ENCODE assay signal across 9 cellular contexts in genomic region chr1:6235302-6235680, GRCh38. TPM values are rescaled to one million over a fixed set of nuclear protein-coding genes. Genes with fewer than 3 reads are reported as not detected.
DNase-seq lines count a peak whose midpoint lies in the region; ATAC-seq, FAIRE-seq and TF ChIP-seq lines count a peak whose summit lies in the region.
"Had no signal": no experiment of that assay in that cellular context is flagged by ENCODE, and none has a peak within 500 bp of the region (broad histone marks: within the 10 kb centered on the region; RNA-seq: fewer than 3 reads in every experiment).

No MANE protein-coding gene starts in this region.

- peaks cover 5% of the 10 kb centered on the region; the same call in 1 of the 2 replicates for H3K4me1 ChIP-seq in GM12878 (ENCODE audit: control insufficient read depth, insufficient read depth, low read length)

- BruUV-seq in GM12878 (replicated peaks; lab: Mats Ljungman, UMichigan), result no TSS peak

- in situ Hi-C loops in GM12878 (cut with MboI), result no loop called here

- peaks cover 11% of the 10 kb centered on the region for H3K27me3 Mint-ChIP-seq in activated CD4-positive, alpha-beta T cell treated with anti-CD3 and anti-CD28 coated beads for 36 hours
- H3K27me3 Mint-ChIP-seq in memory B cell (peaks cover 6% of the 10 kb centered on the region), type B pancreatic cell (peaks cover 28% of the 10 kb centered on the region)

- peak overlapping the region; percentile 73 for H3K27ac ChIP-seq in GM12878 (ENCODE audit: control insufficient read depth, insufficient read depth)

- POLR2A ChIA-PET in activated CD4-positive, alpha-beta T cell treated with anti-CD3 and anti-CD28 coated beads for 36 hours (lab: Charles Lee), result interaction anchor here (0.6 kb wide), 2 partner anchors 27 to 29 kb away, joined by 3 to 4 read pairs; no protein-coding TSS in a partner anchor
- POLR2A ChIA-PET in GM12878 (lab: Charles Lee), result interaction anchor here (1.0 to 2.0 kb wide), 3 partner anchors 11 to 159 kb away, joined by 3 to 10 read pairs (median 4); partner anchors contain the start of genes ACOT7 and RNF207
- POLR2A ChIA-PET in HEK293T (lab: Yijun Ruan, JAX), result interaction anchor here (0.8 to 2.6 kb wide), 10 partner anchors 10 to 88 kb away, joined by 3 to 39 read pairs (median 4); partner anchors contain the start of genes HES3 and RNF207

- RAD21 ChIA-PET in GM12878 (lab: Charles Lee; ENCODE audit: unreplicated experiment), result interaction anchor here (0.8 to 2.0 kb wide), 3 partner anchors 11 to 159 kb away, joined by 3 to 10 read pairs (median 3); partner anchors contain the start of genes ACOT7 and RNF207

- H4K20me1 ChIP-seq in GM12878 (ENCODE audit: control insufficient read depth, insufficient read depth), result no peaks in the 10 kb centered on the region

- no peak for TF ChIP-seq RAD21 in GM12878 (IDR thresholded peaks at IDR 0.05; ENCODE audit: insufficient read depth, low read depth, low read length)

- H3K4me2 ChIP-seq in GM12878 (ENCODE audit: control insufficient read depth, insufficient read depth), result peak overlapping the region; percentile 56

- under 1% methylated on average over 30 of the region's 31 CpGs for WGBS in GM12878 (ENCODE audit: insufficient coverage, insufficient replicate concordance, low lambda C conversion rate, missing lambda C conversion rate)

- H3K36me3 ChIP-seq in GM12878 (ENCODE audit: control insufficient read depth in 2 of 2, insufficient read depth in 2 of 2, low read length in 1 of 2), result peaks cover 0 to 15% of the 10 kb centered on the region in 2 experiments; a peak in 3 of 4 replicates

- H3K27me3 ChIP-seq in GM12878 (replicated peaks in 1 of 2; ENCODE audit: control insufficient read depth in 2 of 2, insufficient read depth in 2 of 2, low read length in 1 of 2), result peaks cover 0 to 5% of the 10 kb centered on the region in 2 experiments; a peak in 2 of 4 replicates

- H3K4me3 ChIP-seq in GM12878, result peak overlapping the region; percentile 91

- peak overlapping the region; percentile 47 for H2AFZ ChIP-seq in GM12878 (ENCODE audit: control insufficient read depth, low read depth, low read length)

- SMC1A ChIA-PET in GM12878 (lab: Charles Lee; ENCODE audit: uncharacterized antibody, unreplicated experiment), result interaction anchor here (0.7 to 1.0 kb wide), 2 partner anchors 25 to 124 kb away, joined by 3 read pairs; no protein-coding TSS in a partner anchor

- CTCF ChIA-PET in activated CD4-positive, alpha-beta T cell treated with anti-CD3 and anti-CD28 coated beads for 36 hours (lab: Charles Lee), result interaction anchor here (1.0 to 2.4 kb wide), 3 partner anchors 9 to 29 kb away, joined by 3 to 12 read pairs (median 5); partner anchors contain the start of gene RNF207
- CTCF ChIA-PET in GM12878 (lab: Yijun Ruan, JAX) (interaction anchor here (0.8 to 3.8 kb wide), 4 partner anchors 12 to 202 kb away, joined by 3 to 16 read pairs (median 4); no protein-coding TSS in a partner anchor), HEK293T (lab: Yijun Ruan, JAX) (interaction anchor here (1.1 kb wide), 3 partner anchors 10 to 50 kb away, joined by 3 to 6 read pairs (median 5); no protein-coding TSS in a partner anchor)

- H3K27ac Mint-ChIP-seq in activated CD4-positive, alpha-beta T cell treated with anti-CD3 and anti-CD28 coated beads for 36 hours, result peak overlapping the region; percentile 78
- H3K27ac Mint-ChIP-seq in memory B cell, result peak overlapping the region; percentile 81
- H3K27ac Mint-ChIP-seq in type B pancreatic cell, result peak overlapping the region; percentile 62

- TF ChIP-seq EP300 in GM12878 (IDR thresholded peaks at IDR 0.05; ENCODE audit: borderline replicate concordance in 1 of 2, control insufficient read depth in 1 of 2, low read depth in 2 of 2, low read length in 2 of 2), result no peak

- H3K9me3 Mint-ChIP-seq in activated CD4-positive, alpha-beta T cell treated with anti-CD3 and anti-CD28 coated beads for 36 hours (ENCODE audit: low read depth), result no peaks in the 10 kb centered on the region
- H3K9me3 Mint-ChIP-seq in memory B cell (no peaks in the 10 kb centered on the region), type B pancreatic cell (no peaks in the 10 kb centered on the region)

- TF ChIP-seq CTCF in GM12878 (IDR thresholded peaks at IDR 0.05 in 2 of 3, conservative IDR thresholded peaks at IDR 0.05 in 1 of 3; ENCODE audit: control insufficient read depth in 2 of 3, extremely low read depth in 1 of 3, insufficient read depth in 1 of 3, low read depth in 3 of 3, low read length in 3 of 3) (no peak), type B pancreatic cell (conservative IDR thresholded peaks at IDR 0.05) (no peak)

- FAIRE-seq in GM12878 (lab: Jason Lieb, UNC) (no peak), HTR-8/SVneo (lab: Jason Lieb, UNC) (no peak)

- peak; percentile 7 for ATAC-seq in activated CD4-positive, alpha-beta T cell treated with anti-CD3 and anti-CD28 coated beads for 36 hours
- peak; percentile 9 for ATAC-seq in HG03558 (IDR thresholded peaks at IDR 0.05; ENCODE audit: extremely low read depth, unreplicated experiment)
- peak; percentile 36 for ATAC-seq in GM12878
- ATAC-seq in memory B cell (ENCODE audit: low read depth), result peak; percentile 13

- peaks cover 17% of the 10 kb centered on the region for H3K79me2 ChIP-seq in GM12878 (ENCODE audit: control insufficient read depth, insufficient read depth, low read length)

- H3K9ac ChIP-seq in GM12878 (ENCODE audit: control insufficient read depth, insufficient read depth, low read length), result peak overlapping the region; percentile 94

- H3K9me3 ChIP-seq in GM12878 (replicated peaks; ENCODE audit: control insufficient read depth, insufficient read depth, low read length), result no peaks in the 10 kb centered on the region

- no peak for DNase-seq in activated CD4-positive, alpha-beta T cell treated with anti-CD3 and anti-CD28 coated beads for 36 hours
- no peak for DNase-seq in activated CD4-positive, alpha-beta T cell treated with anti-CD3 and anti-CD28 coated beads for 1 hour
- DNase-seq in GM12878 (ENCODE audit: low read depth, low spot score), result no peak
- no peak for DNase-seq in memory B cell (ENCODE audit: low spot score in 2 of 2)
- DNase-seq in type B pancreatic cell (ENCODE audit: extremely low spot score, unreplicated experiment), result no peak
- DNase-seq in HTR-8/SVneo (ENCODE audit: insufficient read length, low spot score), result no peak
- no peak for DNase-seq in HEK293T (ENCODE audit: extremely low spot score)

- peak overlapping the region; percentile 88 for H3K4me3 Mint-ChIP-seq in activated CD4-positive, alpha-beta T cell treated with anti-CD3 and anti-CD28 coated beads for 36 hours
- peak overlapping the region; percentile 92 for H3K4me3 Mint-ChIP-seq in memory B cell
- peak overlapping the region; percentile 90 for H3K4me3 Mint-ChIP-seq in type B pancreatic cell

- H3K4me1 Mint-ChIP-seq in activated CD4-positive, alpha-beta T cell treated with anti-CD3 and anti-CD28 coated beads for 36 hours, result peaks cover 12% of the 10 kb centered on the region
- peaks cover 3% of the 10 kb centered on the region for H3K4me1 Mint-ChIP-seq in memory B cell
- H3K4me1 Mint-ChIP-seq in type B pancreatic cell (ENCODE audit: unreplicated experiment), result peaks cover 11% of the 10 kb centered on the region

- H3K36me3 Mint-ChIP-seq in activated CD4-positive, alpha-beta T cell treated with anti-CD3 and anti-CD28 coated beads for 36 hours (ENCODE audit: low read depth), result peaks cover 29% of the 10 kb centered on the region
- H3K36me3 Mint-ChIP-seq in memory B cell (peaks cover 10% of the 10 kb centered on the region), type B pancreatic cell (peaks cover 4% of the 10 kb centered on the region)

- intact Hi-C loops in activated CD4-positive, alpha-beta T cell treated with anti-CD3 and anti-CD28 coated beads for 36 hours (cut with DNase I, micrococcal nuclease), result loop anchor here (1.0 to 10.0 kb wide), 7 partner anchors 29 to 727 kb away; partner anchors contain the start of genes CAMTA1 (in 1 of the 2), KLHL21 (in 1 of the 2), RNF207 (in 1 of the 2) and RPL22 (in 1 of the 2)
- intact Hi-C loops in GM12878 (cut with micrococcal nuclease; ENCODE audit: unreplicated experiment), result no loop called here

- TF ChIP-seq POLR2A in GM12878 (IDR thresholded peaks at IDR 0.05; ENCODE audit: low read depth, low read length), result no peak

RNA-seq across cellular contexts. Expression of gene ICMT, which starts 0.5 kb away (rescaled TPM):
- total RNA-seq in activated CD4-positive, alpha-beta T cell treated with anti-CD3 and anti-CD28 coated beads for 36 hours, result 10 to 100 TPM; 31.9 to 35.4 TPM
- 11.9 and 13.4 TPM in 2 replicates for total RNA-seq in GM12878 (2013; cell fraction: nucleolus; rRNA removed)
- total RNA-seq in GM12878 (2014; rRNA removed) (50.8 and 52.2 TPM in 2 replicates), GM12878 (2014; rRNA removed; fragmentation: Illumina TruSeq; extraction: Trizol) (33.9 and 37.4 TPM in 2 replicates), GM12878 (2021) (48.3 and 50.4 TPM in 2 replicates), type B pancreatic cell (ENCODE audit: low replicate concordance) (56.6 and 63.5 TPM in 2 replicates)
- 23.4 TPM for polyA plus RNA-seq in GM12878 (2011; ENCODE audit: low read depth)
- polyA plus RNA-seq in GM12878 (2011; rRNA removed) (31.1 and 31.7 TPM in 2 replicates), GM12878 (2014; fragmentation: Illumina TruSeq; extraction: Trizol) (31.2 and 39.4 TPM in 2 replicates), GM12878 (2014; fragmentation: Nextera tagmentation; extraction: Ambion mirVana) (1 to 10 TPM; 3.8 to 5.5 TPM), GM12878 (2014; rRNA removed) (43.2 and 45.4 TPM in 2 replicates), GM12878 (2016; fragmentation: Nextera tagmentation; extraction: Ambion mirVana) (10 to 100 TPM; 50.3 to 55.7 TPM)
- 28.3 and 31.8 TPM in 2 replicates for polyA plus RNA-seq in GM12878 (2011; cell fraction: cytosol; rRNA removed)
- polyA plus RNA-seq in GM12878 (2011; cell fraction: nucleus; rRNA removed), result 12.1 and 15.0 TPM in 2 replicates
- 16.8 and 18.8 TPM in 2 replicates for polyA plus RNA-seq in GM12878 (2012)
- 30.7 and 36.5 TPM in 2 replicates for polyA minus RNA-seq in GM12878 (2011; rRNA and poly(A)+ RNA removed)
- 13.4 and 17.8 TPM in 2 replicates for polyA minus RNA-seq in GM12878 (2011; cell fraction: cytosol; rRNA and poly(A)+ RNA removed)
- polyA minus RNA-seq in GM12878 (2011; cell fraction: nucleus; rRNA and poly(A)+ RNA removed), result 5.3 and 12.0 TPM in 2 replicates

RNA-seq across cellular contexts. Expression of gene HES3, which starts 8.7 kb away (rescaled TPM):
- not detected for total RNA-seq in activated CD4-positive, alpha-beta T cell treated with anti-CD3 and anti-CD28 coated beads for 36 hours
- not detected in 2 replicates for total RNA-seq in GM12878 (2013; cell fraction: nucleolus; rRNA removed)
- total RNA-seq in GM12878 (2014; rRNA removed) (not detected in 2 replicates), GM12878 (2014; rRNA removed; fragmentation: Illumina TruSeq; extraction: Trizol) (not detected in 2 replicates), GM12878 (2021) (not detected in 2 replicates), type B pancreatic cell (ENCODE audit: low replicate concordance) (not detected in 2 replicates)
- polyA plus RNA-seq in GM12878 (2011; ENCODE audit: low read depth), result not detected
- polyA plus RNA-seq in GM12878 (2011; rRNA removed) (not detected in 2 replicates), GM12878 (2014; fragmentation: Illumina TruSeq; extraction: Trizol) (not detected in 2 replicates), GM12878 (2014; fragmentation: Nextera tagmentation; extraction: Ambion mirVana) (not detected), GM12878 (2014; rRNA removed) (not detected in 2 replicates), GM12878 (2016; fragmentation: Nextera tagmentation; extraction: Ambion mirVana) (not detected)
- polyA plus RNA-seq in GM12878 (2011; cell fraction: cytosol; rRNA removed), result not detected in 2 replicates
- polyA plus RNA-seq in GM12878 (2011; cell fraction: nucleus; rRNA removed), result not detected in 2 replicates
- not detected in 2 replicates for polyA plus RNA-seq in GM12878 (2012)
- polyA minus RNA-seq in GM12878 (2011; rRNA and poly(A)+ RNA removed), result not detected in 2 replicates
- not detected in 2 replicates for polyA minus RNA-seq in GM12878 (2011; cell fraction: cytosol; rRNA and poly(A)+ RNA removed)
- polyA minus RNA-seq in GM12878 (2011; cell fraction: nucleus; rRNA and poly(A)+ RNA removed), result not detected in 2 replicates
- total RNA-seq: dermis microvascular lymphatic vessel endothelial cell had no signal

RNA-seq across cellular contexts. Expression of gene GPR153, which starts 25.6 kb away (rescaled TPM):
- total RNA-seq in activated CD4-positive, alpha-beta T cell treated with anti-CD3 and anti-CD28 coated beads for 36 hours, result under 1 TPM; 0.16 to 0.25 TPM
- total RNA-seq in GM12878 (2013; cell fraction: nucleolus; rRNA removed), result 16.3 and 18.1 TPM in 2 replicates
- 1.1 and 1.6 TPM in 2 replicates for total RNA-seq in GM12878 (2014; rRNA removed)
- total RNA-seq in GM12878 (2014; rRNA removed; fragmentation: Illumina TruSeq; extraction: Trizol), result 0.45 and 0.74 TPM in 2 replicates
- total RNA-seq in GM12878 (2021), result 2.2 and 2.4 TPM in 2 replicates
- polyA plus RNA-seq in GM12878 (2011; ENCODE audit: low read depth), result 0.71 TPM
- 0.33 and 0.92 TPM in 2 replicates for polyA plus RNA-seq in GM12878 (2011; rRNA removed)
- polyA plus RNA-seq in GM12878 (2011; cell fraction: cytosol; rRNA removed), result 1.7 and 2.6 TPM in 2 replicates
- 3.9 and 4.2 TPM in 2 replicates for polyA plus RNA-seq in GM12878 (2011; cell fraction: nucleus; rRNA removed)
- 2.1 and 2.9 TPM in 2 replicates for polyA plus RNA-seq in GM12878 (2012)
- polyA plus RNA-seq in GM12878 (2014; fragmentation: Illumina TruSeq; extraction: Trizol), result 0.29 and 0.63 TPM in 2 replicates
- polyA plus RNA-seq in GM12878 (2014; fragmentation: Nextera tagmentation; extraction: Ambion mirVana), result under 1 TPM; 0.05 to 0.11 TPM
- polyA plus RNA-seq in GM12878 (2014; rRNA removed), result 1.3 and 1.5 TPM in 2 replicates
- polyA plus RNA-seq in GM12878 (2016; fragmentation: Nextera tagmentation; extraction: Ambion mirVana), result under 1 TPM; 0.04 to 0.05 TPM
- polyA minus RNA-seq in GM12878 (2011; rRNA and poly(A)+ RNA removed), result 1.7 and 3.0 TPM in 2 replicates
- 1.1 TPM in 2 replicates for polyA minus RNA-seq in GM12878 (2011; cell fraction: cytosol; rRNA and poly(A)+ RNA removed)
- polyA minus RNA-seq in GM12878 (2011; cell fraction: nucleus; rRNA and poly(A)+ RNA removed), result 1.7 and 2.1 TPM in 2 replicates
- total RNA-seq in type B pancreatic cell (ENCODE audit: low replicate concordance), result 6.1 and 8.5 TPM in 2 replicates

RNA-seq across cellular contexts. Expression of gene RNF207, which starts 29.4 kb away (rescaled TPM):
- total RNA-seq in activated CD4-positive, alpha-beta T cell treated with anti-CD3 and anti-CD28 coated beads for 36 hours, result 10 to 100 TPM; 13.5 to 15.2 TPM
- total RNA-seq in GM12878 (2013; cell fraction: nucleolus; rRNA removed), result 499 and 514 TPM in 2 replicates
- total RNA-seq in GM12878 (2014; rRNA removed) (15.2 and 18.0 TPM in 2 replicates), GM12878 (2014; rRNA removed; fragmentation: Illumina TruSeq; extraction: Trizol) (7.8 and 8.9 TPM in 2 replicates), GM12878 (2021) (23.2 and 27.0 TPM in 2 replicates), type B pancreatic cell (ENCODE audit: low replicate concordance) (34.5 and 37.0 TPM in 2 replicates)
- polyA plus RNA-seq in GM12878 (2011; ENCODE audit: low read depth), result 5.4 TPM
- polyA plus RNA-seq in GM12878 (2011; rRNA removed) (17.2 and 36.4 TPM in 2 replicates), GM12878 (2014; fragmentation: Illumina TruSeq; extraction: Trizol) (9.4 and 13.3 TPM in 2 replicates), GM12878 (2014; fragmentation: Nextera tagmentation; extraction: Ambion mirVana) (1 to 10 TPM; 1.7 to 3.6 TPM), GM12878 (2014; rRNA removed) (33.4 and 43.5 TPM in 2 replicates), GM12878 (2016; fragmentation: Nextera tagmentation; extraction: Ambion mirVana) (10 to 100 TPM in 1 of 2 experiments, 1 to 10 TPM in 1; 8.6 to 12.8 TPM)
- polyA plus RNA-seq in GM12878 (2011; cell fraction: cytosol; rRNA removed), result 30.4 and 130 TPM in 2 replicates
- polyA plus RNA-seq in GM12878 (2011; cell fraction: nucleus; rRNA removed), result 329 and 490 TPM in 2 replicates
- 11.5 and 15.2 TPM in 2 replicates for polyA plus RNA-seq in GM12878 (2012)
- 28.8 and 34.0 TPM in 2 replicates for polyA minus RNA-seq in GM12878 (2011; rRNA and poly(A)+ RNA removed)
- polyA minus RNA-seq in GM12878 (2011; cell fraction: cytosol; rRNA and poly(A)+ RNA removed), result 8.2 and 12.4 TPM in 2 replicates
- 78.3 and 123 TPM in 2 replicates for polyA minus RNA-seq in GM12878 (2011; cell fraction: nucleus; rRNA and poly(A)+ RNA removed)

RNA-seq across cellular contexts. Expression of gene RPL22, which starts 35.9 kb away (rescaled TPM):
- total RNA-seq in activated CD4-positive, alpha-beta T cell treated with anti-CD3 and anti-CD28 coated beads for 36 hours, result 100 to 1,000 TPM; 392 to 475 TPM
- total RNA-seq in GM12878 (2013; cell fraction: nucleolus; rRNA removed), result 78.4 and 86.2 TPM in 2 replicates
- total RNA-seq in GM12878 (2014; rRNA removed), result 191 and 240 TPM in 2 replicates
- total RNA-seq in GM12878 (2014; rRNA removed; fragmentation: Illumina TruSeq; extraction: Trizol), result 435 and 466 TPM in 2 replicates
- total RNA-seq in GM12878 (2021), result 437 and 439 TPM in 2 replicates
- 586 TPM for polyA plus RNA-seq in GM12878 (2011; ENCODE audit: low read depth)
- 424 and 754 TPM in 2 replicates for polyA plus RNA-seq in GM12878 (2011; rRNA removed)
- 89.5 and 93.5 TPM in 2 replicates for polyA plus RNA-seq in GM12878 (2011; cell fraction: cytosol; rRNA removed)
- polyA plus RNA-seq in GM12878 (2011; cell fraction: nucleus; rRNA removed), result 64.1 and 66.3 TPM in 2 replicates
- polyA plus RNA-seq in GM12878 (2012), result 1,465 and 2,074 TPM in 2 replicates
- polyA plus RNA-seq in GM12878 (2014; fragmentation: Illumina TruSeq; extraction: Trizol), result 479 and 560 TPM in 2 replicates
- 100 to 1,000 TPM; 437 to 560 TPM for polyA plus RNA-seq in GM12878 (2014; fragmentation: Nextera tagmentation; extraction: Ambion mirVana)
- 295 and 340 TPM in 2 replicates for polyA plus RNA-seq in GM12878 (2014; rRNA removed)
- 100 to 1,000 TPM; 302 to 303 TPM for polyA plus RNA-seq in GM12878 (2016; fragmentation: Nextera tagmentation; extraction: Ambion mirVana)
- 51.5 and 55.5 TPM in 2 replicates for polyA minus RNA-seq in GM12878 (2011; rRNA and poly(A)+ RNA removed)
- polyA minus RNA-seq in GM12878 (2011; cell fraction: cytosol; rRNA and poly(A)+ RNA removed), result 40.6 and 55.2 TPM in 2 replicates
- polyA minus RNA-seq in GM12878 (2011; cell fraction: nucleus; rRNA and poly(A)+ RNA removed), result 19.2 and 29.6 TPM in 2 replicates
- total RNA-seq in type B pancreatic cell (ENCODE audit: low replicate concordance), result 499 and 541 TPM in 2 replicates
